Comparison of ENCODE assay signal across 30 cellular contexts in genomic region chr11:69272961-69273461, GRCh38. TPM values are rescaled to one million over a fixed set of nuclear protein-coding genes. Genes with fewer than 3 reads are reported as not detected.
"Had no signal": no experiment of that assay in that cellular context is flagged by ENCODE, and none has a peak within 500 bp of the region (broad histone marks: within the 10 kb centered on the region; RNA-seq: fewer than 3 reads in every experiment).

No MANE protein-coding gene starts in this region.

- H3K4me3 ChIP-seq: colonic mucosa, gastrocnemius medialis, neural progenitor cell, tibial nerve had no signal

- H3K4me1 Mint-ChIP-seq: activated T-helper 17 cell treated with anti-CD3 and anti-CD28 coated beads, Interleukin-2, amount 50 U/mL, for 72 hours; natural killer cell had no signal

- H3K4me3 Mint-ChIP-seq: activated T-cell treated with anti-CD3 and anti-CD28 coated beads, Interleukin-2, amount 50 U/mL, for 24 hours; activated T-helper 17 cell treated with anti-CD3 and anti-CD28 coated beads, Interleukin-2, amount 50 U/mL, for 72 hours; memory B cell; natural killer cell; neural progenitor cell; stimulated activated naive CD8-positive, alpha-beta T cell treated with anti-CD3 and anti-CD28 coated beads, Interleukin-15, Interleukin-2, amounts not matched to agents 100 ng/mL and 50 ng/mL, for 24 hours; T-helper 1 cell treated with Interleukin-12 subunit alpha and Interleukin-12 subunit beta and Interleukin-4 antibody, amounts not matched to agents 30 μg/mL and 1 μg/mL, for 36 hours had no signal

- FAIRE-seq: astrocyte, endometrium had no signal

- H3K27ac Mint-ChIP-seq: activated T-cell treated with anti-CD3 and anti-CD28 coated beads, Interleukin-2, amount 50 U/mL, for 24 hours; activated T-helper 17 cell treated with anti-CD3 and anti-CD28 coated beads, Interleukin-2, amount 50 U/mL, for 72 hours; memory B cell; natural killer cell; neural progenitor cell; stimulated activated naive CD8-positive, alpha-beta T cell treated with anti-CD3 and anti-CD28 coated beads, Interleukin-15, Interleukin-2, amounts not matched to agents 100 ng/mL and 50 ng/mL, for 24 hours; T-helper 1 cell treated with Interleukin-12 subunit alpha and Interleukin-12 subunit beta and Interleukin-4 antibody, amounts not matched to agents 30 μg/mL and 1 μg/mL, for 36 hours had no signal

- H3K36me3 Mint-ChIP-seq: natural killer cell, neural progenitor cell had no signal

- H3K9ac ChIP-seq: neural progenitor cell had no signal

- H3K27me3 ChIP-seq: colonic mucosa, gastrocnemius medialis, neural progenitor cell, tibial nerve had no signal

- H3K27me3 Mint-ChIP-seq: activated T-helper 17 cell treated with anti-CD3 and anti-CD28 coated beads, Interleukin-2, amount 50 U/mL, for 72 hours had no signal

- DNase-seq: activated CD4-positive, alpha-beta T cell treated with anti-CD3 and anti-CD28 coated beads for 48 hours; activated CD4-positive, alpha-beta T cell treated with anti-CD3 and anti-CD28 coated beads, Interleukin-2, amount 50 U/mL, for 48 hours; activated CD8-positive, alpha-beta memory T cell treated with anti-CD3 and anti-CD28 coated beads, Interleukin-2, amount 50 U/mL, for 48 hours; activated gamma-delta T cell treated with Interleukin-2 at 50 U/mL for 16 hours; activated naive CD4-positive, alpha-beta T cell treated with anti-CD3 and anti-CD28 coated beads, Interleukin-2, amount 50 U/mL, for 16 hours; activated T-cell treated with anti-CD3 and anti-CD28 coated beads, Interleukin-2, amount 50 U/mL, for 24 hours; amniotic stem cell; colonic mucosa; effector CD8-positive, alpha-beta T cell; gastrocnemius medialis; hippocampal formation; kidney glomerular epithelial cell; natural killer cell; right cardiac atrium; stimulated activated CD4-positive, alpha-beta T cell treated with anti-CD3 and anti-CD28 coated beads, Interleukin-12 subunit alpha, Interleukin-12 subunit beta, amount 100 ng/mL, for 4 hours; stimulated activated CD4-positive, alpha-beta T cell treated with anti-CD3 and anti-CD28 coated beads, Interleukin-4, amount 100 ng/mL, for 1 hour; substantia nigra; SW 1271; T-helper 9 cell; WERI-Rb-1 had no signal

- ATAC-seq: activated CD4-positive, CD25-positive, alpha-beta regulatory T cell treated with anti-CD3 and anti-CD28 coated beads, Interleukin-2, amount 50 U/mL, for 24 hours; activated T-helper 17 cell treated with anti-CD3 and anti-CD28 coated beads, Interleukin-2, amount 50 U/mL, for 72 hours; gastrocnemius medialis; natural killer cell; right cardiac atrium had no signal

- H3K9me3 Mint-ChIP-seq: activated T-cell treated with anti-CD3 and anti-CD28 coated beads, Interleukin-2, amount 50 U/mL, for 24 hours; activated T-helper 17 cell treated with anti-CD3 and anti-CD28 coated beads, Interleukin-2, amount 50 U/mL, for 72 hours; natural killer cell; neural progenitor cell; stimulated activated naive CD8-positive, alpha-beta T cell treated with anti-CD3 and anti-CD28 coated beads, Interleukin-15, Interleukin-2, amounts not matched to agents 100 ng/mL and 50 ng/mL, for 24 hours; T-helper 1 cell treated with Interleukin-12 subunit alpha and Interleukin-12 subunit beta and Interleukin-4 antibody, amounts not matched to agents 30 μg/mL and 1 μg/mL, for 36 hours had no signal

- H3K36me3 ChIP-seq: colonic mucosa, gastrocnemius medialis, neural progenitor cell, tibial nerve, WERI-Rb-1 had no signal

- H3K27ac ChIP-seq: colonic mucosa, gastrocnemius medialis, neural progenitor cell, tibial nerve, WERI-Rb-1 had no signal

- H3K9me3 ChIP-seq: colonic mucosa, gastrocnemius medialis, tibial nerve had no signal

RNA-seq across cellular contexts. Expression of gene MYEOV, which starts 20.9 kb away (rescaled TPM):
- total RNA-seq: astrocyte, urinary bladder had no signal
- polyA plus RNA-seq: right cardiac atrium had no signal
